ENCODE assay signal across 23 cellular contexts in the genomic region with DNA sequence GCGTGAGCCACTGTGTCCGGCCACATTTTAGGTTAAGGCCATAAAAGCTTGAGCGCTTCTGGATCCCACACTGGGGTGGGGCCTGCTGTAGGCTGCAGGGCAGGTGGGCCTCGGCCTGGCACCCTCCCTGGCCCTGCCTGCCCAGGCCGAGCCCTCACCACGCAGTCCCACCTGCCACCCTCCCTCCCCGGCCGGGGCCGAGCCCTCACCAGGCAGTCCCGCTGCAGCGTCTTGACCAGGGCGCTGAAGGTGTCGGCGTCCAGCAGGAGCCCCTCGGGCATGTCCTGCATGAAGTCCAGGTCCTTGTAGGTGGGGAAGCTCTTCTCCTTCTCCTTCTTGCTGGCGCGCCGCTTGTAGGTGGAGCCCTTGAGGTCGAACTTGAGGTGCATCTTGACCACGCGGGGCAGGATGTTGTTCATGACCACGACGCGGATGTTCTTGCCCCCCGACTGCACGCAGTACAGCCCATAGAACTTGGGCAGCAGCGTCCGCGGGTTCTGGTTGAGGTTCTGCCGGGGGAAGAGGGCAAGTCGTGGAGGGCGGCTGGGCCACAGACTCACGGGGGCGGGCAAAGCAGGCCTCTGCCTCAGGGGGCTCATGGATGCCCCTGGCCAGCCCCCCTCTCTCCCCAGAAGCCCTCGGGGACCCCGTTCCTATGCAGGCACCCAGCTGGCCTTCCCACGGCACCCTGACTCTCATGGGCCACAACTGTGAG. TPM values are rescaled to one million over a fixed set of nuclear protein-coding genes. Genes with fewer than 3 reads are reported as not detected.
DNase-seq lines count a peak whose midpoint lies in the region; ATAC-seq, FAIRE-seq and TF ChIP-seq lines count a peak whose summit lies in the region.
"Had no signal": no experiment of that assay in that cellular context is flagged by ENCODE, and none has a peak within 500 bp of the region (broad histone marks: within the 10 kb centered on the region; RNA-seq: fewer than 3 reads in every experiment).

No MANE protein-coding gene starts in this region.

- ATAC-seq in IMR-90 (ENCODE audit: low read depth) = no peak
- no peak for ATAC-seq in K562
- ATAC-seq in stimulated activated naive B cell treated with anti-CD40 and anti-IgM and Interleukin-4, amounts not matched to agents 10 μg/mL and 1 μg/mL and 100 μg/mL, for 72 hours (replicated peaks) = no peak
- ATAC-seq: CD8-positive, alpha-beta T cell; GM12878 had no signal

- H3K9ac ChIP-seq in BLaER1 = peak overlapping the region; percentile 35; the same call in 1 of the 2 replicates
- no peak overlapping the region for H3K9ac ChIP-seq in IMR-90 (ENCODE audit: low read depth, low read length)
- H3K9ac ChIP-seq in K562 (ENCODE audit: insufficient read depth in 1 of 2, low read depth in 2 of 2, low read length in 2 of 2) = no peak overlapping the region
- H3K9ac ChIP-seq: GM23248 had no signal

- H4K20me1 ChIP-seq in BLaER1 = peaks cover 22% of the 10 kb centered on the region
- no peaks in the 10 kb centered on the region for H4K20me1 ChIP-seq in IMR-90 (ENCODE audit: insufficient read depth, low read length)
- no peaks in the 10 kb centered on the region for H4K20me1 ChIP-seq in K562 (replicated peaks; ENCODE audit: control insufficient read depth, insufficient read depth, low read length)

- H3K79me1 ChIP-seq in IMR-90 (ENCODE audit: low read depth in 1 of 2, low read length in 2 of 2) = peaks cover 6 to 16% of the 10 kb centered on the region in 2 experiments

- no peak overlapping the region for H3K4ac ChIP-seq in IMR-90 (ENCODE audit: low read depth, low read length)

- TF ChIP-seq RAD21 in IMR-90 (IDR thresholded peaks at IDR 0.05; ENCODE audit: low read length) (no peak), K562 (CRISPR knock-in tag; conservative IDR thresholded peaks at IDR 0.05 in 1 of 2, IDR thresholded peaks at IDR 0.05 in 1 of 2) (no peak)

- 89% methylated on average over 12 of the region's 37 CpGs; no CpG with 5 or more reads in 1 of the 2 experiments for WGBS in IMR-90 (ENCODE audit: extremely low coverage in 2 of 2, insufficient read length in 1 of 2), 2 experiments
- 98% methylated on average over 26 of the region's 37 CpGs for WGBS in K562 (ENCODE audit: insufficient coverage, low coverage, missing lambda C conversion rate)

- no peaks in the 10 kb centered on the region for H3K79me2 ChIP-seq in K562 (ENCODE audit: control insufficient read depth, insufficient read depth, low read length)

- in situ Hi-C loops in IMR-90 (cut with MboI; ENCODE audit: low sequenced_read_pairs) (no loop called here), K562 (cut with MboI) (no loop called here)

- no peak overlapping the region for H2BK120ac ChIP-seq in IMR-90 (ENCODE audit: low read depth, low read length)

- BruUV-seq in IMR-90 (replicated peaks; lab: Mats Ljungman, UMichigan) (no TSS peak), K562 (replicated peaks; lab: Mats Ljungman, UMichigan) (no TSS peak)

- H2AK5ac ChIP-seq in IMR-90 (ENCODE audit: low read depth, low read length) = no peak overlapping the region

- no peak for FAIRE-seq in K562 (lab: Jason Lieb, UNC)
- FAIRE-seq: D721Med, GM12878, GM19239, H1 had no signal

- peaks cover 0 to 2% of the 10 kb centered on the region in 2 donors for H3K9me3 Mint-ChIP-seq in stimulated activated naive B cell treated with anti-CD40 and anti-IgM and Interleukin-4, amounts not matched to agents 10 μg/mL and 1 μg/mL and 100 μg/mL, for 72 hours
- H3K9me3 Mint-ChIP-seq: CD4-positive, CD25-positive, alpha-beta regulatory T cell; CD8-positive, alpha-beta T cell had no signal

- TF ChIP-seq EP300 in K562 (IDR thresholded peaks at IDR 0.05; ENCODE audit: low read length) = no peak

- H3K56ac ChIP-seq in IMR-90 (ENCODE audit: extremely low read depth, insufficient read depth, low read length) = no peak overlapping the region

- H2BK15ac ChIP-seq in IMR-90 (ENCODE audit: low read depth, low read length) = no peak overlapping the region

- H3K27ac Mint-ChIP-seq in stimulated activated naive B cell treated with anti-CD40 and anti-IgM and Interleukin-4, amounts not matched to agents 10 μg/mL and 1 μg/mL and 100 μg/mL, for 72 hours = peak overlapping the region; percentile 20
- H3K27ac Mint-ChIP-seq: CD4-positive, CD25-positive, alpha-beta regulatory T cell; CD8-positive, alpha-beta T cell had no signal

- TF ChIP-seq POLR2A in IMR-90 (IDR thresholded peaks at IDR 0.05; ENCODE audit: low read depth, low read length) (no peak), K562 (conservative IDR thresholded peaks at IDR 0.05) (no peak)

- POLR2A ChIA-PET in IMR-90 (lab: Charles Lee; ENCODE audit: unreplicated experiment) = no interaction called here
- POLR2A ChIA-PET in K562 (lab: Yijun Ruan, JAX) = interaction anchor here (0.6 to 1.1 kb wide), 2 partner anchors 19 to 56 kb away, joined by 3 read pairs; no protein-coding TSS in a partner anchor

- H3K36me3 ChIP-seq in BLaER1 (peaks cover 67% of the 10 kb centered on the region), IMR-90 (ENCODE audit: control insufficient read depth, insufficient read depth, low read length) (peaks cover 51% of the 10 kb centered on the region), K562 (ENCODE audit: control insufficient read depth, insufficient read depth, low read length) (peaks cover 55% of the 10 kb centered on the region; the same call in 2 of the 3 replicates)

- peak overlapping the region; percentile 57; the same call in 1 of the 2 replicates for H3K27ac ChIP-seq in BLaER1
- H3K27ac ChIP-seq in IMR-90 (ENCODE audit: insufficient read depth, low read length) = no peak overlapping the region
- H3K27ac ChIP-seq in K562 (ENCODE audit: extremely low read depth, low read depth, low read length) = no peak overlapping the region
- H3K27ac ChIP-seq: GM23248 had no signal

- peaks cover 30 to 47% of the 10 kb centered on the region in 2 donors for H3K36me3 Mint-ChIP-seq in stimulated activated naive B cell treated with anti-CD40 and anti-IgM and Interleukin-4, amounts not matched to agents 10 μg/mL and 1 μg/mL and 100 μg/mL, for 72 hours

- H4K5ac ChIP-seq in IMR-90 (ENCODE audit: low read depth, low read length) = no peak overlapping the region

- no peaks in the 10 kb centered on the region for H3K4me1 Mint-ChIP-seq in stimulated activated naive B cell treated with anti-CD40 and anti-IgM and Interleukin-4, amounts not matched to agents 10 μg/mL and 1 μg/mL and 100 μg/mL, for 72 hours
- H3K4me1 Mint-ChIP-seq: CD4-positive, CD25-positive, alpha-beta regulatory T cell had no signal

- DNase-seq in IMR-90 (no peak), K562 (ENCODE audit: extremely low read depth in 1 of 4, low spot score in 3 of 4) (no peak), AG20443 (ENCODE audit: low spot score) (no peak), NCI-H2171 (lab: John Stamatoyannopoulos, UW) (no peak)
- no peak for DNase-seq in stimulated activated naive B cell treated with anti-CD40 and anti-IgM and Interleukin-4, amounts not matched to agents 10 μg/mL and 1 μg/mL and 100 μg/mL, for 72 hours
- DNase-seq: AML-193; C1 segment of cervical spinal cord; Caco-2; CD4-positive, CD25-positive, alpha-beta regulatory T cell; DMS 273 treated with DMSO at 0.1 percent for 48 hours; DMS79; EL; GDM1; HCEC 1CT had no signal

- H3K4me1 ChIP-seq in BLaER1 = peaks cover 42% of the 10 kb centered on the region
- H3K4me1 ChIP-seq in IMR-90 (ENCODE audit: control insufficient read depth, insufficient read depth, low read length) = peaks cover 3% of the 10 kb centered on the region
- peaks cover 0 to 42% of the 10 kb centered on the region in 2 experiments; a peak in 2 of 5 replicates for H3K4me1 ChIP-seq in K562 (replicated peaks in 1 of 2; ENCODE audit: control insufficient read depth in 2 of 2, insufficient read depth in 2 of 2, low read length in 2 of 2)
- H3K4me1 ChIP-seq: BE2C, Caco-2 had no signal

- peak overlapping the region; percentile 16 for H2AK9ac ChIP-seq in IMR-90 (replicated peaks; ENCODE audit: low read depth, low read length, poor library complexity)

- no peak overlapping the region for H4K91ac ChIP-seq in IMR-90 (ENCODE audit: insufficient read depth, low read depth, low read length)

- no peak overlapping the region for H3K18ac ChIP-seq in IMR-90 (ENCODE audit: low read depth, low read length)

- dilution Hi-C loops in IMR-90 (cut with HindIII; ENCODE audit: low sequenced_read_pairs, unreplicated experiment) = no loop called here

- peaks cover 3% of the 10 kb centered on the region; the same call in 1 of the 2 replicates for H3K9me1 ChIP-seq in IMR-90 (ENCODE audit: insufficient read depth, low read length)
- H3K9me1 ChIP-seq in K562 (ENCODE audit: control insufficient read depth, insufficient read depth, low read length) = no peaks in the 10 kb centered on the region

- H3K9me3 ChIP-seq in BLaER1 (peaks cover 6% of the 10 kb centered on the region; the same call in 1 of the 2 replicates), IMR-90 (ENCODE audit: control insufficient read depth, insufficient read depth, low read length) (no peaks in the 10 kb centered on the region), K562 (replicated peaks; ENCODE audit: control insufficient read depth, insufficient read depth, low read depth, low read length) (no peaks in the 10 kb centered on the region)
- H3K9me3 ChIP-seq: BE2C, Caco-2 had no signal

- H2AFZ ChIP-seq in IMR-90 (replicated peaks; ENCODE audit: low read length, poor library complexity) = no peak overlapping the region
- no peak overlapping the region for H2AFZ ChIP-seq in K562 (ENCODE audit: low read depth, low read length)
- H2AFZ ChIP-seq: GM23248 had no signal

- TF ChIP-seq CTCF in IMR-90 (conservative IDR thresholded peaks at IDR 0.05; ENCODE audit: low read depth, low read length) = no peak
- TF ChIP-seq CTCF in K562 (IDR thresholded peaks at IDR 0.05 in 2 of 3, conservative IDR thresholded peaks at IDR 0.05 in 1 of 3; ENCODE audit: insufficient read depth in 2 of 3, low read depth in 1 of 3, low read length in 3 of 3) = no peak

- H4K8ac ChIP-seq in IMR-90 (ENCODE audit: low read depth in 2 of 2, low read length in 2 of 2) = no peak overlapping the region

- no peak overlapping the region for H3K23ac ChIP-seq in IMR-90 (ENCODE audit: low read depth, low read length)

- no peak overlapping the region for H3K4me3 Mint-ChIP-seq in stimulated activated naive B cell treated with anti-CD40 and anti-IgM and Interleukin-4, amounts not matched to agents 10 μg/mL and 1 μg/mL and 100 μg/mL, for 72 hours
- H3K4me3 Mint-ChIP-seq: CD4-positive, CD25-positive, alpha-beta regulatory T cell; CD8-positive, alpha-beta T cell had no signal

- no peaks in the 10 kb centered on the region for H3K27me3 Mint-ChIP-seq in stimulated activated naive B cell treated with anti-CD40 and anti-IgM and Interleukin-4, amounts not matched to agents 10 μg/mL and 1 μg/mL and 100 μg/mL, for 72 hours
- H3K27me3 Mint-ChIP-seq: CD4-positive, CD25-positive, alpha-beta regulatory T cell had no signal

- no peak overlapping the region for H3K4me3 ChIP-seq in BLaER1
- H3K4me3 ChIP-seq in IMR-90 (ENCODE audit: insufficient read depth, low read depth, low read length) = no peak overlapping the region
- no peak overlapping the region for H3K4me3 ChIP-seq in K562
- H3K4me3 ChIP-seq: GM12878, GM23248 had no signal

- no peaks in the 10 kb centered on the region for H3K27me3 ChIP-seq in BLaER1
- no peaks in the 10 kb centered on the region for H3K27me3 ChIP-seq in IMR-90 (ENCODE audit: control insufficient read depth, insufficient read depth, low read length)
- H3K27me3 ChIP-seq in K562 (ENCODE audit: control insufficient read depth in 2 of 2, insufficient read depth in 2 of 2, low read length in 2 of 2) = no peaks in the 10 kb centered on the region
- H3K27me3 ChIP-seq: BE2C had no signal

- H2BK5ac ChIP-seq in IMR-90 (ENCODE audit: low read depth, low read length, poor library complexity, severe bottlenecking) = no peak overlapping the region

- H2BK20ac ChIP-seq in IMR-90 (ENCODE audit: low read depth, low read length) = no peak overlapping the region

- CTCF ChIA-PET in IMR-90 (lab: Yijun Ruan, JAX) = no interaction called here
- CTCF ChIA-PET in K562 (lab: Yijun Ruan, JAX; ENCODE audit: low intra/inter-chr PET ratio) = interaction anchor here (0.5 kb wide), 1 partner anchor 325 kb away, joined by 3 read pairs; no protein-coding TSS in a partner anchor

- no peak overlapping the region for H3K14ac ChIP-seq in IMR-90 (replicated peaks; ENCODE audit: low read depth, low read length)

- H3K4me2 ChIP-seq in BLaER1 = no peak overlapping the region
- H3K4me2 ChIP-seq in IMR-90 (ENCODE audit: low read depth, low read length) = no peak overlapping the region
- no peak overlapping the region for H3K4me2 ChIP-seq in K562 (ENCODE audit: insufficient read depth, low read length)

- intact Hi-C loops in IMR-90 (cut with micrococcal nuclease) (no loop called here), K562 (cut with micrococcal nuclease) (no loop called here)

RNA-seq across cellular contexts. Expression of gene CACTIN, which starts 26.6 kb away (rescaled TPM):
- 10.8 and 12.8 TPM in 2 replicates for total RNA-seq in IMR-90 (2012; rRNA removed)
- 19.5 and 25.1 TPM in 2 replicates for polyA plus RNA-seq in IMR-90 (2012; rRNA removed)
- polyA plus RNA-seq in IMR-90 (2012; cell fraction: cytosol; rRNA removed) = 16.4 and 29.5 TPM in 2 replicates
- 48.6 and 103 TPM in 2 replicates for polyA plus RNA-seq in IMR-90 (2012; cell fraction: nucleus; rRNA removed; ENCODE audit: low replicate concordance)
- 35.4 and 89.8 TPM in 2 replicates for total RNA-seq in K562 (2011; cell fraction: chromatin; rRNA removed; ENCODE audit: low replicate concordance)
- 60.3 and 65.9 TPM in 2 replicates for total RNA-seq in K562 (2011; cell fraction: nucleolus; rRNA removed)
- total RNA-seq in K562 (2011; cell fraction: nucleoplasm; rRNA removed) = 35.3 and 37.6 TPM in 2 replicates
- 46.5 and 57.8 TPM in 2 replicates for total RNA-seq in K562 (2014; rRNA removed)
- total RNA-seq in K562 (2014; rRNA removed; fragmentation: Illumina TruSeq; extraction: Trizol) = 7.6 and 7.9 TPM in 2 replicates
- 25.6 and 27.3 TPM in 2 replicates for total RNA-seq in K562 (2015; rRNA removed; fragmentation: Illumina TruSeq; extraction: Trizol)
- total RNA-seq in K562 (2021) = 42.1 and 49.2 TPM in 2 replicates
- polyA plus RNA-seq in K562 (2011; rRNA removed) = 15.0 and 19.4 TPM in 2 replicates
- polyA plus RNA-seq in K562 (2011; cell fraction: cytosol; rRNA removed) = 21.9 and 50.9 TPM in 2 replicates
- 54.2 and 84.9 TPM in 2 replicates for polyA plus RNA-seq in K562 (2011; cell fraction: nucleus; rRNA removed)
- 22.8 and 28.5 TPM in 2 replicates for polyA plus RNA-seq in K562 (2012)
- polyA plus RNA-seq in K562 (2014; fragmentation: Illumina TruSeq; extraction: Trizol) = 9.6 and 20.4 TPM in 2 replicates
- polyA plus RNA-seq in K562 (2014; fragmentation: Nextera tagmentation; extraction: Ambion mirVana) = under 1 TPM; 0.15 to 0.52 TPM
- polyA plus RNA-seq in K562 (2014; rRNA removed) = 35.0 and 36.4 TPM in 2 replicates
- polyA minus RNA-seq in K562 (2011; rRNA and poly(A)+ RNA removed) = 4.5 and 9.4 TPM in 2 replicates
- 13.0 and 16.6 TPM in 2 replicates for polyA minus RNA-seq in K562 (2011; cell fraction: cytosol; rRNA and poly(A)+ RNA removed)
- 9.6 and 12.0 TPM in 2 replicates for polyA minus RNA-seq in K562 (2011; cell fraction: nucleus; rRNA and poly(A)+ RNA removed)

RNA-seq across cellular contexts. Expression of gene TBXA2R, which starts 46.6 kb away (rescaled TPM):
- total RNA-seq in IMR-90 (2012; rRNA removed) = 0.28 and 0.36 TPM in 2 replicates
- 2.3 and 3.6 TPM in 2 replicates for polyA plus RNA-seq in IMR-90 (2012; rRNA removed)
- 2.4 and 4.4 TPM in 2 replicates for polyA plus RNA-seq in IMR-90 (2012; cell fraction: cytosol; rRNA removed)
- polyA plus RNA-seq in IMR-90 (2012; cell fraction: nucleus; rRNA removed; ENCODE audit: low replicate concordance) = 1.2 and 4.5 TPM in 2 replicates
- total RNA-seq in K562 (2011; cell fraction: chromatin; rRNA removed; ENCODE audit: low replicate concordance) = 10.2 and 37.7 TPM in 2 replicates
- 58.8 and 84.5 TPM in 2 replicates for total RNA-seq in K562 (2011; cell fraction: nucleolus; rRNA removed)
- total RNA-seq in K562 (2011; cell fraction: nucleoplasm; rRNA removed) = 27.7 and 36.4 TPM in 2 replicates
- total RNA-seq in K562 (2014; rRNA removed) = 2.5 and 5.2 TPM in 2 replicates
- total RNA-seq in K562 (2014; rRNA removed; fragmentation: Illumina TruSeq; extraction: Trizol) = 2.3 and 2.8 TPM in 2 replicates
- 2.5 and 3.1 TPM in 2 replicates for total RNA-seq in K562 (2015; rRNA removed; fragmentation: Illumina TruSeq; extraction: Trizol)
- 21.0 and 24.0 TPM in 2 replicates for total RNA-seq in K562 (2021)
- polyA plus RNA-seq in K562 (2011; rRNA removed) = 2.9 and 4.4 TPM in 2 replicates
- 4.0 and 21.7 TPM in 2 replicates for polyA plus RNA-seq in K562 (2011; cell fraction: cytosol; rRNA removed)
- polyA plus RNA-seq in K562 (2011; cell fraction: nucleus; rRNA removed) = 3.7 and 12.5 TPM in 2 replicates
- polyA plus RNA-seq in K562 (2012) = 11.5 and 11.6 TPM in 2 replicates
- polyA plus RNA-seq in K562 (2014; fragmentation: Illumina TruSeq; extraction: Trizol) = 4.3 and 6.7 TPM in 2 replicates
- 1 to 10 TPM; 1.5 to 2.6 TPM for polyA plus RNA-seq in K562 (2014; fragmentation: Nextera tagmentation; extraction: Ambion mirVana)
- polyA plus RNA-seq in K562 (2014; rRNA removed) = 5.7 and 6.1 TPM in 2 replicates
- 0.90 and 1.6 TPM in 2 replicates for polyA minus RNA-seq in K562 (2011; rRNA and poly(A)+ RNA removed)
- 17.4 and 19.6 TPM in 2 replicates for polyA minus RNA-seq in K562 (2011; cell fraction: cytosol; rRNA and poly(A)+ RNA removed)
- 3.1 and 6.1 TPM in 2 replicates for polyA minus RNA-seq in K562 (2011; cell fraction: nucleus; rRNA and poly(A)+ RNA removed)
- total RNA-seq: GM12878 had no signal

RNA-seq across cellular contexts. Expression of gene PIP5K1C, which starts 47.0 kb away (rescaled TPM):
- total RNA-seq in IMR-90 (2012; rRNA removed) = 10.8 and 13.6 TPM in 2 replicates
- 23.3 and 28.0 TPM in 2 replicates for polyA plus RNA-seq in IMR-90 (2012; rRNA removed)
- polyA plus RNA-seq in IMR-90 (2012; cell fraction: cytosol; rRNA removed) = 14.8 and 28.7 TPM in 2 replicates
- polyA plus RNA-seq in IMR-90 (2012; cell fraction: nucleus; rRNA removed; ENCODE audit: low replicate concordance) = 21.1 and 41.9 TPM in 2 replicates
- total RNA-seq in K562 (2011; cell fraction: chromatin; rRNA removed; ENCODE audit: low replicate concordance) = 21.1 and 62.3 TPM in 2 replicates
- 28.3 and 30.5 TPM in 2 replicates for total RNA-seq in K562 (2011; cell fraction: nucleolus; rRNA removed)
- 15.8 and 17.5 TPM in 2 replicates for total RNA-seq in K562 (2011; cell fraction: nucleoplasm; rRNA removed)
- total RNA-seq in K562 (2014; rRNA removed) = 6.0 and 10.7 TPM in 2 replicates
- total RNA-seq in K562 (2014; rRNA removed; fragmentation: Illumina TruSeq; extraction: Trizol) = 1.4 and 1.9 TPM in 2 replicates
- total RNA-seq in K562 (2015; rRNA removed; fragmentation: Illumina TruSeq; extraction: Trizol) = 4.1 and 5.3 TPM in 2 replicates
- total RNA-seq in K562 (2021) = 21.4 and 22.1 TPM in 2 replicates
- polyA plus RNA-seq in K562 (2011; rRNA removed) = 2.9 and 5.8 TPM in 2 replicates
- 2.9 and 6.4 TPM in 2 replicates for polyA plus RNA-seq in K562 (2011; cell fraction: cytosol; rRNA removed)
- 9.4 and 20.2 TPM in 2 replicates for polyA plus RNA-seq in K562 (2011; cell fraction: nucleus; rRNA removed)
- polyA plus RNA-seq in K562 (2012) = 16.8 and 22.4 TPM in 2 replicates
- 8.0 and 11.3 TPM in 2 replicates for polyA plus RNA-seq in K562 (2014; fragmentation: Illumina TruSeq; extraction: Trizol)
- polyA plus RNA-seq in K562 (2014; fragmentation: Nextera tagmentation; extraction: Ambion mirVana) = under 1 TPM; 0.38 to 0.61 TPM
- polyA plus RNA-seq in K562 (2014; rRNA removed) = 7.6 and 8.3 TPM in 2 replicates
- polyA minus RNA-seq in K562 (2011; rRNA and poly(A)+ RNA removed) = 5.1 and 9.5 TPM in 2 replicates
- polyA minus RNA-seq in K562 (2011; cell fraction: cytosol; rRNA and poly(A)+ RNA removed) = 15.8 and 26.9 TPM in 2 replicates
- 13.1 and 15.9 TPM in 2 replicates for polyA minus RNA-seq in K562 (2011; cell fraction: nucleus; rRNA and poly(A)+ RNA removed)

RNA-seq across cellular contexts. Expression of gene TJP3, which starts 54.9 kb away (rescaled TPM):
- total RNA-seq in IMR-90 (2012; rRNA removed) (not detected in 2 replicates), K562 (2014; rRNA removed) (0.82 and 1.3 TPM in 2 replicates), K562 (2014; rRNA removed; fragmentation: Illumina TruSeq; extraction: Trizol) (0.11 and 0.38 TPM in 2 replicates), K562 (2015; rRNA removed; fragmentation: Illumina TruSeq; extraction: Trizol) (0.34 and 0.58 TPM in 2 replicates), K562 (2021) (0.92 and 2.4 TPM in 2 replicates)
- polyA plus RNA-seq in IMR-90 (2012; rRNA removed) (not detected in 2 replicates), K562 (2011; rRNA removed) (1.8 and 2.2 TPM in 2 replicates), K562 (2014; fragmentation: Illumina TruSeq; extraction: Trizol) (0.54 and 1.1 TPM in 2 replicates), K562 (2014; fragmentation: Nextera tagmentation; extraction: Ambion mirVana) (under 1 TPM in 1 of 2 experiments, not detected in 1; 0.11 TPM), K562 (2014; rRNA removed) (0.56 and 0.73 TPM in 2 replicates)
- 0.03 TPM in 1 of 2 replicates, not detected in the other for polyA plus RNA-seq in IMR-90 (2012; cell fraction: cytosol; rRNA removed)
- polyA plus RNA-seq in IMR-90 (2012; cell fraction: nucleus; rRNA removed; ENCODE audit: low replicate concordance) = not detected in 2 replicates
- total RNA-seq in K562 (2011; cell fraction: chromatin; rRNA removed; ENCODE audit: low replicate concordance) = 1.8 and 7.1 TPM in 2 replicates
- 2.9 and 3.5 TPM in 2 replicates for total RNA-seq in K562 (2011; cell fraction: nucleolus; rRNA removed)
- 1.8 and 2.6 TPM in 2 replicates for total RNA-seq in K562 (2011; cell fraction: nucleoplasm; rRNA removed)
- polyA plus RNA-seq in K562 (2011; cell fraction: cytosol; rRNA removed) = 1.9 and 5.2 TPM in 2 replicates
- polyA plus RNA-seq in K562 (2011; cell fraction: nucleus; rRNA removed) = 4.3 and 9.8 TPM in 2 replicates
- polyA plus RNA-seq in K562 (2012) = 3.2 and 4.0 TPM in 2 replicates
- 1.5 and 1.9 TPM in 2 replicates for polyA minus RNA-seq in K562 (2011; rRNA and poly(A)+ RNA removed)
- polyA minus RNA-seq in K562 (2011; cell fraction: cytosol; rRNA and poly(A)+ RNA removed) = 0.86 and 2.2 TPM in 2 replicates
- 2.3 and 3.4 TPM in 2 replicates for polyA minus RNA-seq in K562 (2011; cell fraction: nucleus; rRNA and poly(A)+ RNA removed)
- total RNA-seq: GM23248 had no signal
- polyA plus RNA-seq: AG04450, GM23248 had no signal
